ENCODE assay signal across 11 cellular contexts in genomic region chr4:186069734-186070133, GRCh38. TPM values are rescaled to one million over a fixed set of nuclear protein-coding genes. Genes with fewer than 3 reads are reported as not detected.
DNase-seq lines count a peak whose midpoint lies in the region; ATAC-seq and TF ChIP-seq lines count a peak whose summit lies in the region.
"Had no signal": no experiment of that assay in that cellular context is flagged by ENCODE, and none has a peak within 500 bp of the region (broad histone marks: within the 10 kb centered on the region; RNA-seq: fewer than 3 reads in every experiment).

No MANE protein-coding gene starts in this region.

- TF ChIP-seq POLR2A in right lobe of liver (IDR thresholded peaks at IDR 0.05) (no peak), stomach (IDR thresholded peaks at IDR 0.05) (no peak)

- no peaks in the 10 kb centered on the region for H3K36me3 Mint-ChIP-seq in HFFc6 (ENCODE audit: low read depth)

- in situ Hi-C loops in mammary epithelial cell (cut with MboI; ENCODE audit: low sequenced_read_pairs in 2 of 2), result no loop called here

- peaks cover 10% of the 10 kb centered on the region for H3K4me1 ChIP-seq in mammary epithelial cell (ENCODE audit: insufficient read depth, low read length)
- peaks cover 0 to 6% (median 0%) of the 10 kb centered on the region in 4 donors for H3K4me1 ChIP-seq in right lobe of liver
- H3K4me1 ChIP-seq in stomach, result peaks cover 0 to 29% (median 13%) of the 10 kb centered on the region in 4 donors

- H3K4me3 ChIP-seq in mammary epithelial cell (replicated peaks in 1 of 3; ENCODE audit: insufficient read depth in 1 of 3, low read depth in 2 of 3, low read length in 3 of 3) (peak overlapping the region; percentile 35 to 51 (median 48)), right lobe of liver (peak overlapping the region; percentile 43 to 54 (median 50)), stomach (peak overlapping the region; percentile 50 to 54 (median 52))

- no peaks in the 10 kb centered on the region for H3K27me3 ChIP-seq in mammary epithelial cell (ENCODE audit: insufficient read depth, low read length)
- no peaks in the 10 kb centered on the region for H3K27me3 ChIP-seq in right lobe of liver
- H3K27me3 ChIP-seq in stomach, result no peaks in the 10 kb centered on the region

- no TSS peak for BruUV-seq in mammary epithelial cell (replicated peaks; lab: Mats Ljungman, UMichigan)

- H3K9ac ChIP-seq in mammary epithelial cell (ENCODE audit: insufficient read depth, low read length), result no peak overlapping the region

- H3K4me1 Mint-ChIP-seq in HFFc6 (ENCODE audit: low read depth), result peaks cover 28% of the 10 kb centered on the region

- peak overlapping the region; percentile 87 for H2AFZ ChIP-seq in mammary epithelial cell (ENCODE audit: low read depth, low read length)

- TF ChIP-seq EP300 in stomach (IDR thresholded peaks at IDR 0.05), result no peak

- CTCF ChIA-PET in mammary epithelial cell (lab: Charles Lee; ENCODE audit: low non-redundant PET), result interaction anchor here (0.7 kb wide), 1 partner anchor 973 kb away, joined by 7 read pairs; no protein-coding TSS in a partner anchor

- H3K27ac ChIP-seq in mammary epithelial cell (ENCODE audit: insufficient read depth, low read depth, low read length) (no peak overlapping the region), right lobe of liver (peak overlapping the region in 1 of 3 donors; percentile 52), stomach (peak overlapping the region in 3 of 5 donors; percentile 76 to 79 (median 76))

- no peaks in the 10 kb centered on the region for H3K9me3 Mint-ChIP-seq in HFFc6

- peak overlapping the region; percentile 80 for H3K4me2 ChIP-seq in mammary epithelial cell (ENCODE audit: insufficient read depth, low read depth, low read length)

- DNase-seq in HFFc6, result no peak
- DNase-seq in mammary epithelial cell, result no peak
- no peak for DNase-seq in right lobe of liver
- DNase-seq in stomach, result no peak
- no peak for DNase-seq in NCI-H1436 treated with DMSO at 0.1 percent for 48 hours (lab: John Stamatoyannopoulos, UW)
- no peak for DNase-seq in mucosa of gallbladder (ENCODE audit: low spot score)
- DNase-seq: activated CD8-positive, alpha-beta memory T cell treated with anti-CD3 and anti-CD28 coated beads, Interleukin-2, amount 50 U/mL, for 4 hours; NCI-H446 treated with DMSO at 0.1 percent for 48 hours; retina had no signal

- intact Hi-C loops in mammary epithelial cell (cut with micrococcal nuclease), result no loop called here
- intact Hi-C loops in right lobe of liver (cut with DNase I), result loop anchor here (10.0 kb wide), 1 partner anchor 65 kb away; no protein-coding TSS in a partner anchor
- intact Hi-C loops in stomach (cut with DNase I; ENCODE audit: low total_unique reads), result loop anchor here (5.0 to 10.0 kb wide), 2 partner anchors 55 to 73 kb away; no protein-coding TSS in a partner anchor

- ATAC-seq in right lobe of liver (peak in 1 of 4 donors; percentile 37), HG02798 (IDR thresholded peaks at IDR 0.05; ENCODE audit: poor library complexity, unreplicated experiment) (no peak), HG03378 (IDR thresholded peaks at IDR 0.05; ENCODE audit: unreplicated experiment) (no peak)

- H3K36me3 ChIP-seq in mammary epithelial cell (ENCODE audit: insufficient read depth, low read length), result no peaks in the 10 kb centered on the region
- H3K36me3 ChIP-seq in right lobe of liver, result no peaks in the 10 kb centered on the region
- no peaks in the 10 kb centered on the region for H3K36me3 ChIP-seq in stomach

- H3K9me3 ChIP-seq in mammary epithelial cell (replicated peaks; ENCODE audit: insufficient read depth, low read length), result no peaks in the 10 kb centered on the region
- H3K9me3 ChIP-seq in right lobe of liver, result no peaks in the 10 kb centered on the region
- no peaks in the 10 kb centered on the region for H3K9me3 ChIP-seq in stomach

- no peaks in the 10 kb centered on the region for H3K79me2 ChIP-seq in mammary epithelial cell (ENCODE audit: insufficient read depth, low read length)

- dilution Hi-C loops in mammary epithelial cell (cut with HindIII; ENCODE audit: low sequenced_read_pairs), result no loop called here

- no peaks in the 10 kb centered on the region for H3K27me3 Mint-ChIP-seq in HFFc6 (ENCODE audit: insufficient read depth)

- 36% methylated on average over 4 of the region's 4 CpGs for WGBS in mammary epithelial cell (ENCODE audit: low coverage, missing lambda C conversion rate)
- 28% methylated on average over 4 of the region's 4 CpGs for WGBS in right lobe of liver (ENCODE audit: insufficient coverage, low coverage, low lambda C conversion rate, missing lambda C conversion rate)
- 34 to 56% (median 47%) methylated on average over 4 of the region's 4 CpGs for WGBS in stomach, 5 donors

- H4K20me1 ChIP-seq in mammary epithelial cell (ENCODE audit: insufficient read depth, low read length), result no peaks in the 10 kb centered on the region

- TF ChIP-seq CTCF in HFFc6 (IDR thresholded peaks at IDR 0.05), result no peak
- TF ChIP-seq CTCF in mammary epithelial cell (conservative IDR thresholded peaks at IDR 0.05 in 1 of 2, IDR thresholded peaks at IDR 0.05 in 1 of 2; ENCODE audit: extremely low read depth in 1 of 2, insufficient read depth in 1 of 2, low read depth in 1 of 2, low read length in 2 of 2), result no peak
- TF ChIP-seq CTCF in right lobe of liver (IDR thresholded peaks at IDR 0.05), result no peak
- TF ChIP-seq CTCF in stomach (IDR thresholded peaks at IDR 0.05), result no peak

- H3K27ac Mint-ChIP-seq in HFFc6, result no peak overlapping the region

- H3K4me3 Mint-ChIP-seq in HFFc6, result peak overlapping the region; percentile 91; the same call in 1 of the 2 replicates

RNA-seq across cellular contexts. Expression of gene TLR3, which starts 0.8 kb away (rescaled TPM):
- total RNA-seq in HFFc6 (2021; fragmentation: NEBNext Ultra II Directional; extraction: Animal tissue kit (Norgen Biotek cat#: 25700)), result under 1 TPM; 0.20 to 0.90 (median 0.45) TPM
- total RNA-seq in mammary epithelial cell (1 to 10 TPM; 2.8 to 6.0 TPM), right lobe of liver (10 to 100 TPM in 2 of 6 experiments, 1 to 10 TPM in 4; 6.8 to 14.9 (median 9.2) TPM), stomach (10 to 100 TPM in 1 of 5 donors, 1 to 10 TPM in 3, under 1 TPM in 1; 0.29 to 12.3 (median 2.6) TPM), mucosa of gallbladder (30.2 TPM)
- polyA plus RNA-seq in mammary epithelial cell (4.4 TPM), stomach (1 to 10 TPM in 2 of 3 donors, under 1 TPM in 1; 0.92 to 2.6 (median 1.7) TPM)
- 1.6 TPM for polyA minus RNA-seq in mammary epithelial cell

RNA-seq across cellular contexts. Expression of gene FAM149A, which starts 34.8 kb away (rescaled TPM):
- total RNA-seq in HFFc6 (2021; fragmentation: NEBNext Ultra II Directional; extraction: Animal tissue kit (Norgen Biotek cat#: 25700)), result not detected
- 1 to 10 TPM; 1.5 to 1.6 TPM for total RNA-seq in mammary epithelial cell
- 0.44 TPM for polyA plus RNA-seq in mammary epithelial cell
- not detected for polyA minus RNA-seq in mammary epithelial cell
- 10 to 100 TPM; 19.8 to 33.1 (median 23.0) TPM for total RNA-seq in right lobe of liver
- 100 to 1,000 TPM in 1 of 5 donors, 10 to 100 TPM in 3, 1 to 10 TPM in 1; 7.0 to 101 (median 35.9) TPM for total RNA-seq in stomach
- 10 to 100 TPM in 2 of 3 donors, 1 to 10 TPM in 1; 5.6 to 24.7 (median 16.1) TPM for polyA plus RNA-seq in stomach
- total RNA-seq in mucosa of gallbladder, result 38.2 TPM
